ENCODE assay signal across 1 cellular context in the genomic region with DNA sequence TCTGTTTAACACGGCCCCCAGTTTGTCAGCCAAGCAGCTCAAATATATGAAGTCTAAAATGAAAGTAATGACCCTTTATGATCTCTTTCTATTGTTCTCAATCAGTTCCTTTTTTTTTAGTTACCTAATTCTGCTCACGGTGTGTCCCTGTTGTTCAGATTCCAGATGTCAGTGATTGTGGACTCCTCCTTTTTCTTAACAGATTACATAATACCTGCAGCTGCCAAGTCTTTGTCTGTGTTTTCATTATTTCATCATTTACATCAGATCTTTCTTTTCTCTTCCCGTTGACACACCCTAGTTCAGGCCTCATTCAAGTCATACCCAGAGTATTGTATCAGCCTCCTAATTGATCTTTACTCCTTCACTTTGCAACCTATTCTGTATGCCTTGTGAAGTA.
TF ChIP-seq lines count a peak whose summit lies in the region.

No MANE protein-coding gene starts in this region.

TF ChIP-seq in HEK293, 187 proteins besides CTCF, POLR2A, EP300 and RAD21 (continued from another document):
- TF ChIP-seq, protein P1, sequence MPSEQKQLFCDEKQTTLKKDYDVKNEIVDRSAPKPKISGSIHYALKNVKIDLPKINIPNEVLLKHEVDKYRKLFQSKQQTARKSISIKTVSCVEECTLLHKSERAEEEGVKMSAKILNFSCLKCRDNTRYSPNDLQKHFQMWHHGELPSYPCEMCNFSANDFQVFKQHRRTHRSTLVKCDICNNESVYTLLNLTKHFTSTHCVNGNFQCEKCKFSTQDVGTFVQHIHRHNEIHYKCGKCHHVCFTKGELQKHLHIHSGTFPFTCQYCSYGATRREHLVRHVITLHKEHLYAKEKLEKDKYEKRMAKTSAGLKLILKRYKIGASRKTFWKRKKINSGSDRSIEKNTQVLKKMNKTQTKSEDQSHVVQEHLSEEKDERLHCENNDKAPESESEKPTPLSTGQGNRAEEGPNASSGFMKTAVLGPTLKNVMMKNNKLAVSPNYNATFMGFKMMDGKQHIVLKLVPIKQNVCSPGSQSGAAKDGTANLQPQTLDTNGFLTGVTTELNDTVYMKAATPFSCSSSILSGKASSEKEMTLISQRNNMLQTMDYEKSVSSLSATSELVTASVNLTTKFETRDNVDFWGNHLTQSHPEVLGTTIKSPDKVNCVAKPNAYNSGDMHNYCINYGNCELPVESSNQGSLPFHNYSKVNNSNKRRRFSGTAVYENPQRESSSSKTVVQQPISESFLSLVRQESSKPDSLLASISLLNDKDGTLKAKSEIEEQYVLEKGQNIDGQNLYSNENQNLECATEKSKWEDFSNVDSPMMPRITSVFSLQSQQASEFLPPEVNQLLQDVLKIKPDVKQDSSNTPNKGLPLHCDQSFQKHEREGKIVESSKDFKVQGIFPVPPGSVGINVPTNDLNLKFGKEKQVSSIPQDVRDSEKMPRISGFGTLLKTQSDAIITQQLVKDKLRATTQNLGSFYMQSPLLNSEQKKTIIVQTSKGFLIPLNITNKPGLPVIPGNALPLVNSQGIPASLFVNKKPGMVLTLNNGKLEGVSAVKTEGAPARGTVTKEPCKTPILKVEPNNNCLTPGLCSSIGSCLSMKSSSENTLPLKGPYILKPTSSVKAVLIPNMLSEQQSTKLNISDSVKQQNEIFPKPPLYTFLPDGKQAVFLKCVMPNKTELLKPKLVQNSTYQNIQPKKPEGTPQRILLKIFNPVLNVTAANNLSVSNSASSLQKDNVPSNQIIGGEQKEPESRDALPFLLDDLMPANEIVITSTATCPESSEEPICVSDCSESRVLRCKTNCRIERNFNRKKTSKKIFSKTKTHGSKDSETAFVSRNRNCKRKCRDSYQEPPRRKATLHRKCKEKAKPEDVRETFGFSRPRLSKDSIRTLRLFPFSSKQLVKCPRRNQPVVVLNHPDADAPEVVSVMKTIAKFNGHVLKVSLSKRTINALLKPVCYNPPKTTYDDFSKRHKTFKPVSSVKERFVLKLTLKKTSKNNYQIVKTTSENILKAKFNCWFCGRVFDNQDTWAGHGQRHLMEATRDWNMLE (tag by site-specific recombination; conservative IDR thresholded peaks at IDR 0.05; ENCODE audit: low read depth) = no peak
- TF ChIP-seq ZBTB17 (tag by site-specific recombination; IDR thresholded peaks at IDR 0.05) (0 out of 2 replicates have a peak, but pooled peaks have one; percentile 12), ZNF416 (tag by site-specific recombination; IDR thresholded peaks at IDR 0.05) (no peak)
TF ChIP-seq in HEK293: peak in this region for 1.
